Comparison of ENCODE assay signal across 1 cellular context in the genomic region with DNA sequence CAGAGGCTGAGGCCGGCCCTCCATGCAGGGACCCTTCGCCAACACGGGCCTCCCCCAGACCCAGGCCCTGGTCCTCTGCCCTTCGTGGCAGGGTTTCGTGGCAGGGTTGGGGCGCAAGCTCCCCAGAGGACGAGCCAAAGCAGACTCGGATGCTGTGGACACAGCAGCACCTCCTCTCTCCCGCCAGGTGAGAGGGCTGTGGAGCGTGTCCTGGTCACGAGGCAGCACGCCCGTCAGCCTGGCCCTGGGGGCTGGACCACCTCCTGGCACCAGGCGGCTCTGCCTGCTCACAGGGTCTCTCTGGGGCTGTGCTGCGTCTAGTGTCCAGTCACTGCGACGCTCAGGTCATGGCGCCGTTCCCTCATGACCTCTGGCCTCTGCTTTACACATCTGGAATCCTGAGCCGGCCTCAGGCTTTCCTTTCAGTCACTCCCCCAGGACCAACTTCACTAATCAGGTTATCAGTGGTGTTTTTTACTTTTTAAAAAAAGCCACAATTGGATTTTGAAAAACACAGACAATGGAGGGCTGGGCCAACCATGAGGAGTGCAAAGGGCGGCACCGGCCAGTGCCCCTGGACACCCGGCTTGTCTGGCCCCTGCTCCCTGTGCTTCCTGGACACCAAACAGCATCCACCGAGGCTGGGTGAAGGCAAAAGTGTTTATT.
TF ChIP-seq lines count a peak whose summit lies in the region.

No MANE protein-coding gene starts in this region.

TF ChIP-seq in H1, 55 proteins besides CTCF, POLR2A, EP300 and RAD21:
- TF ChIP-seq POLR2AphosphoS5 (IDR thresholded peaks at IDR 0.05; ENCODE audit: low read depth, low read length) (peak; percentile 71; the same call in 1 of the 2 replicates), RBBP5 (IDR thresholded peaks at IDR 0.05; ENCODE audit: borderline replicate concordance, low read depth, low read length) (no peak)
- TF ChIP-seq, protein P1, sequence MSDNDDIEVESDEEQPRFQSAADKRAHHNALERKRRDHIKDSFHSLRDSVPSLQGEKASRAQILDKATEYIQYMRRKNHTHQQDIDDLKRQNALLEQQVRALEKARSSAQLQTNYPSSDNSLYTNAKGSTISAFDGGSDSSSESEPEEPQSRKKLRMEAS (IDR thresholded peaks at IDR 0.05), result 0 out of 2 replicates have a peak, but pooled peaks have one; percentile 20
